Comparison of ENCODE assay signal across 30 cellular contexts in genomic region chr19:3723883-3724282, GRCh38. TPM values are rescaled to one million over a fixed set of nuclear protein-coding genes. Genes with fewer than 3 reads are reported as not detected.
DNase-seq lines count a peak whose midpoint lies in the region; ATAC-seq and TF ChIP-seq lines count a peak whose summit lies in the region.
"Had no signal": no experiment of that assay in that cellular context is flagged by ENCODE, and none has a peak within 500 bp of the region (broad histone marks: within the 10 kb centered on the region; RNA-seq: fewer than 3 reads in every experiment).

No MANE protein-coding gene starts in this region.

- H3K4me1 Mint-ChIP-seq in GM23338, result peaks cover 7% of the 10 kb centered on the region
- H3K4me1 Mint-ChIP-seq: nephron progenitor cell had no signal

- no peaks in the 10 kb centered on the region for H3K36me3 Mint-ChIP-seq in GM23338 (ENCODE audit: low read depth)
- H3K36me3 Mint-ChIP-seq: mesothelial cell of epicardium had no signal

- H3K4me3 ChIP-seq in GM23338, result no peak overlapping the region
- H3K4me3 ChIP-seq: left lung, right lobe of liver, thoracic aorta had no signal

- H3F3A ChIP-seq in GM23338 (replicated peaks; ENCODE audit: low read depth), result no peaks in the 10 kb centered on the region

- ATAC-seq in GM23338, result no peak
- ATAC-seq: left lung, right lobe of liver, Right ventricle myocardium inferior had no signal

- H3K9me2 ChIP-seq in GM23338 (ENCODE audit: insufficient read depth), result no peaks in the 10 kb centered on the region

- H3K4me2 ChIP-seq in GM23338, result no peak overlapping the region
- H3K4me2 ChIP-seq: KMS-11 had no signal

- TF ChIP-seq CTCF in GM23338 (conservative IDR thresholded peaks at IDR 0.05; ENCODE audit: low read depth in 2 of 2), result no peak

- H2AFZ ChIP-seq in GM23338, result no peak overlapping the region

- no peaks in the 10 kb centered on the region for H3K27me3 ChIP-seq in GM23338 (ENCODE audit: insufficient read depth)
- H3K27me3 ChIP-seq: right lobe of liver had no signal

- no peaks in the 10 kb centered on the region for H4K20me1 ChIP-seq in GM23338 (replicated peaks; ENCODE audit: insufficient read depth)

- peak; percentile 79 for DNase-seq in D341Med (ENCODE audit: low spot score)
- peak; percentile 58 for DNase-seq in GM23338 (ENCODE audit: low spot score)
- peak; percentile 97 for DNase-seq in NCI-H2171 (lab: John Stamatoyannopoulos, UW)
- DNase-seq in left kidney (ENCODE audit: low read depth, low spot score), result peak; percentile 21
- DNase-seq in GM03348 (ENCODE audit: low spot score), result no peak
- DNase-seq in Kasumi-1 (lab: John Stamatoyannopoulos, UW), result no peak
- no peak for DNase-seq in NCI-H2029 treated with DMSO at 0.1 percent for 48 hours (lab: John Stamatoyannopoulos, UW)
- DNase-seq: activated CD4-positive, alpha-beta T cell treated with anti-CD3 and anti-CD28 coated beads, Interleukin-2, amount 10 ng/mL, durations not matched to agents 7 days and 5 days; activated naive CD4-positive, alpha-beta T cell treated with Interleukin-2 at 50 U/mL for 16 hours; activated T-cell treated with anti-CD3 and anti-CD28 coated beads, Interleukin-2, amount 50 U/mL, for 48 hours; amniotic stem cell; CD4-positive, alpha-beta T cell; DMS153; effector CD8-positive, alpha-beta T cell; erythroblast; head of caudate nucleus; left lung; NCI-H1930; nephron progenitor cell; OCI-M1; right lobe of liver; stimulated activated naive CD4-positive, alpha-beta T cell treated with Interleukin-2 at 50 U/mL for 16 hours had no signal

- H3K79me2 ChIP-seq in GM23338 (replicated peaks; ENCODE audit: insufficient read depth), result no peaks in the 10 kb centered on the region

- H3K36me3 ChIP-seq in GM23338 (ENCODE audit: insufficient read depth), result no peaks in the 10 kb centered on the region
- H3K36me3 ChIP-seq: left lung, right lobe of liver, thoracic aorta had no signal

- no peak overlapping the region for H3K4me3 Mint-ChIP-seq in GM23338
- H3K4me3 Mint-ChIP-seq: activated CD4-positive, alpha-beta T cell treated with anti-CD3 and anti-CD28 coated beads, Interleukin-2, amount 10 ng/mL, durations not matched to agents 7 days and 5 days; mesothelial cell of epicardium; T-helper 2 cell treated with Interferon-gamma antibody and Interleukin-4, amounts not matched to agents 5 μg/mL and 100 μg/mL, for 36 hours had no signal

- H3K27ac ChIP-seq in GM23338 (ENCODE audit: low read depth), result no peak overlapping the region
- H3K27ac ChIP-seq: KMS-11, left lung, right lobe of liver, thoracic aorta, VCaP had no signal

- H3K27me3 Mint-ChIP-seq in GM23338 (ENCODE audit: insufficient read depth, low read depth, poor library complexity), result peaks cover 20% of the 10 kb centered on the region

- H3K27ac Mint-ChIP-seq in GM23338, result no peak overlapping the region
- H3K27ac Mint-ChIP-seq: activated CD4-positive, alpha-beta T cell treated with anti-CD3 and anti-CD28 coated beads, Interleukin-2, amount 10 ng/mL, durations not matched to agents 7 days and 5 days; CD4-positive, alpha-beta T cell; mesothelial cell of epicardium; nephron progenitor cell; T-helper 2 cell treated with Interferon-gamma antibody and Interleukin-4, amounts not matched to agents 5 μg/mL and 100 μg/mL, for 36 hours had no signal

- no peaks in the 10 kb centered on the region for H3K9me3 Mint-ChIP-seq in GM23338
- H3K9me3 Mint-ChIP-seq: activated CD4-positive, alpha-beta T cell treated with anti-CD3 and anti-CD28 coated beads, Interleukin-2, amount 10 ng/mL, durations not matched to agents 7 days and 5 days; CD4-positive, alpha-beta T cell; mesothelial cell of epicardium; nephron progenitor cell; T-helper 2 cell treated with Interferon-gamma antibody and Interleukin-4, amounts not matched to agents 5 μg/mL and 100 μg/mL, for 36 hours had no signal

- peaks cover 15% of the 10 kb centered on the region; the same call in 1 of the 2 replicates for H3K4me1 ChIP-seq in GM23338 (ENCODE audit: insufficient read depth)

TF ChIP-seq in GM23338, 12 proteins besides CTCF, POLR2A, EP300 and RAD21 (continues in another document):
- no peak for TF ChIP-seq EZH2 (IDR thresholded peaks at IDR 0.05; ENCODE audit: low read depth, unreplicated experiment)
- no peak for TF ChIP-seq JUNB (IDR thresholded peaks at IDR 0.05; ENCODE audit: unreplicated experiment)
- no peak for TF ChIP-seq CREB1 (CRISPR knock-in tag; IDR thresholded peaks at IDR 0.05; ENCODE audit: low read depth)
- TF ChIP-seq ZNF331 (CRISPR knock-in tag; IDR thresholded peaks at IDR 0.05; ENCODE audit: low read depth), result no peak
- TF ChIP-seq ZNF114 (CRISPR knock-in tag; IDR thresholded peaks at IDR 0.05), result no peak
- TF ChIP-seq ETS1 (IDR thresholded peaks at IDR 0.05), result no peak
- no peak for TF ChIP-seq EZH2phosphoT487 (IDR thresholded peaks at IDR 0.05; ENCODE audit: unreplicated experiment)

RNA-seq across cellular contexts. Expression of gene TJP3, which starts 15.7 kb away (rescaled TPM):
- 19.8 and 23.9 TPM in 2 replicates for total RNA-seq in GM23338 (2014; rRNA removed; shearing (Covaris generic))
- 14.1 and 18.2 TPM in 2 replicates for polyA plus RNA-seq in GM23338 (2016; fragmentation: Nextera tagmentation; extraction: Ambion mirVana)
- total RNA-seq: fibroblast of villous mesenchyme, H4 had no signal

RNA-seq across cellular contexts. Expression of gene PIP5K1C, which starts 23.6 kb away (rescaled TPM):
- total RNA-seq in GM23338 (2014; rRNA removed; shearing (Covaris generic)), result 35.2 and 46.7 TPM in 2 replicates
- 11.8 and 13.5 TPM in 2 replicates for polyA plus RNA-seq in GM23338 (2016; fragmentation: Nextera tagmentation; extraction: Ambion mirVana)

RNA-seq across cellular contexts. Expression of gene APBA3, which starts 37.6 kb away (rescaled TPM):
- total RNA-seq in GM23338 (2014; rRNA removed; shearing (Covaris generic)), result 31.8 and 56.1 TPM in 2 replicates
- polyA plus RNA-seq in GM23338 (2016; fragmentation: Nextera tagmentation; extraction: Ambion mirVana), result 16.6 and 17.2 TPM in 2 replicates

RNA-seq across cellular contexts. Expression of gene MRPL54, which starts 38.6 kb away (rescaled TPM):
- 29.7 and 47.3 TPM in 2 replicates for total RNA-seq in GM23338 (2014; rRNA removed; shearing (Covaris generic))
- 89.9 and 93.1 TPM in 2 replicates for polyA plus RNA-seq in GM23338 (2016; fragmentation: Nextera tagmentation; extraction: Ambion mirVana)

RNA-seq across cellular contexts. Expression of gene RAX2, which starts 48.1 kb away (rescaled TPM):
- not detected in 2 replicates for total RNA-seq in GM23338 (2014; rRNA removed; shearing (Covaris generic))
- polyA plus RNA-seq in GM23338 (2016; fragmentation: Nextera tagmentation; extraction: Ambion mirVana), result 0.13 TPM in 1 of 2 replicates, not detected in the other
- total RNA-seq: activated CD4-positive, alpha-beta T cell treated with anti-CD3 and anti-CD28 coated beads, Interleukin-2, amount 10 ng/mL, durations not matched to agents 7 days and 5 days; CD4-positive, alpha-beta T cell; fibroblast of villous mesenchyme; H4; left lung; mesothelial cell of epicardium; right lobe of liver; Right ventricle myocardium inferior; thoracic aorta had no signal

Comparison
In these comparisons a context has a peak if more than half of its experiments do, and no peak if none do; other contexts are left out.
1. DNase-seq: peak in D341Med (single experiment), GM23338 (single experiment), NCI-H2171 (single experiment) and left kidney (single experiment); none in GM03348 (single experiment), Kasumi-1 (0 of 2) and NCI-H2029 treated with DMSO at 0.1 percent for 48 hours (single experiment).